In the genomic region with DNA sequence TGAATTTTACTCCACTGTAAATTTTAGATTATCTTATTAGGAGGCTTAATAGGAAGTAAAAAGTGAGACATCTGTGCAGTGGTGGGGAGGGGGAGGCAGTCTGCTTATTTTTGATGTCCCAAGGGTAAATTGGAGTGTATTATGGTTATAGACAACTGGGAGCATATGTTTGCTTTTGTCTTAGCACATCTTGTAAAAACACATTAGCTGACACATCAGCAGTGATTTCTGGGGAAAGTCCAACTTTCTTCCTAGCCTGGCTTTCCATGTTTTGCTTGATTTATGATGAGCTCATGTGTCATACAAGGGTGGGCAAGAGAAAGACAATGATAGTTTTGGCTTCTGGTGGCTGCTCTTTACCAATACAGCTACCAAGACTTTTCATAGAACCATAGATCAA, we compare ENCODE assay signal across 10 cellular contexts. TPM values are rescaled to one million over a fixed set of nuclear protein-coding genes. Genes with fewer than 3 reads are reported as not detected.
"Had no signal": no experiment of that assay in that cellular context is flagged by ENCODE, and none has a peak within 500 bp of the region (broad histone marks: within the 10 kb centered on the region; RNA-seq: fewer than 3 reads in every experiment).

No MANE protein-coding gene starts in this region.

- ATAC-seq: stimulated activated effector memory CD8-positive, alpha-beta T cell treated with anti-CD3 and anti-CD28 coated beads, Interleukin-12 subunit alpha, Interleukin-12 subunit beta, amount 100 ng/mL, for 72 hours had no signal

- H3K4me3 ChIP-seq: right atrium auricular region, smooth muscle cell had no signal

- H3K36me3 ChIP-seq: right atrium auricular region had no signal

- DNase-seq: activated CD4-positive, alpha-beta T cell treated with anti-CD3 and anti-CD28 coated beads, Interleukin-2, amount 50 U/mL, for 1 hour; activated naive CD4-positive, alpha-beta T cell treated with anti-CD3 and anti-CD28 coated beads, Interleukin-2, amount 10 ng/mL, durations not matched to agents 7 days and 5 days; effector memory CD4-positive, alpha-beta T cell; naive B cell; substantia nigra had no signal

- H3K27ac ChIP-seq: right atrium auricular region had no signal

- H3K4me2 ChIP-seq: smooth muscle cell had no signal

- H3K27me3 ChIP-seq: right atrium auricular region had no signal

- H3K9me3 ChIP-seq: right atrium auricular region had no signal

RNA-seq across cellular contexts. Expression of gene ANO3, which starts 4.0 kb away (rescaled TPM):
- total RNA-seq: activated T-helper 2 cell treated with anti-CD3 and anti-CD28 coated beads, Interferon-gamma antibody, Interleukin-2, Interleukin-4, amounts not matched to agents 10 μg/mL and 5 μg/mL and 100 μg/mL, durations not matched to agents 14 hours and 24 hours and 36 hours; lung microvascular endothelial cell; smooth muscle cell had no signal
